Comparison of ENCODE assay signal across 8 cellular contexts in the genomic region with DNA sequence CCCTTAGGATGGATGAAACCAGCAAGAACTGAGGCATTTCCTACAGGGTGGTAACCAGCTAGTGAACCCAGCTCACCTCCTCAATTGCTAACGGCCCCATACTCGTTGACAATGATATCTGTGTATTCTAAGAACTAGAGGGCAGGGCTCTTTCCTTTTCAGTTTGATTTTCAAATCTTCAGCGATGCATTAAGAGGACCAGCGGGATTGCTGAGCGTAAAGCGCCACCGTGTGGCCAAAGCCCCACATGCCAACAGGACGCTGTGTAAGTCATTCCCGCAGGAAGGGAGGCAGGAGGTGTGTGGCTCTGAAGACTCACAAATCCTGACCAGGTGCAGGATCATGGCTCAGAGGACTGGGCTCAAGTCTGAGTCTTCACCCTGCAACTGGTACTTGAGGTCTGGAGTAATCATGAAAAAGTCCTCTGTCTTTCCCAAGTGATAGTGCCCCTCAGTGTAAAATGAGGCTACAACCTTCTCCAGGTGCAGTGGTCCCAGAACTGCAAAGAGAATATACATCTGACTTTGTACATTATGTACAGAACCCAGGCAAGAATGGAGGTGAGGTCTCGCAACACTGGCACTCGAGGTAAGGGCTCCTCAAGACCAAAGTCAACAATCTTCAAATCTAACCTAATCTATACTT. TPM values are rescaled to one million over a fixed set of nuclear protein-coding genes. Genes with fewer than 3 reads are reported as not detected.
DNase-seq lines count a peak whose midpoint lies in the region; ATAC-seq and TF ChIP-seq lines count a peak whose summit lies in the region.

No MANE protein-coding gene starts in this region.

- H3K9me3 ChIP-seq in heart right ventricle: peaks cover 0 to 4% (median 0%) of the 10 kb centered on the region in 11 donors

- DNase-seq in GM10266 (ENCODE audit: extremely low spot score) (peak; percentile 74), NCI-H1105 treated with DMSO at 0.1 percent for 48 hours (lab: John Stamatoyannopoulos, UW) (peak; percentile 70), SW 1271 (lab: John Stamatoyannopoulos, UW) (peak; percentile 23 to 47), heart right ventricle (peak; percentile 80 to 82), renal cortical epithelial cell (ENCODE audit: low read depth) (peak; percentile 64)
- DNase-seq in activated naive CD8-positive, alpha-beta T cell treated with anti-CD3 and anti-CD28 coated beads, Interleukin-2, amount 50 U/mL, for 16 hours (ENCODE audit: low read depth, low spot score): peak; percentile 34

- WGBS in heart right ventricle, 2 donors: 7 to 8% methylated on average over 11 of the region's 11 CpGs

- H3K36me3 ChIP-seq in heart right ventricle: no peaks in the 10 kb centered on the region

- intact Hi-C loops in heart right ventricle (cut with DNase I): loop anchor here in 3 of 10 donors (5.0 kb wide), 2 partner anchors 98 to 1093 kb away; no protein-coding TSS in a partner anchor

- no peak overlapping the region for H3K27ac ChIP-seq in heart right ventricle

- no peak overlapping the region for H3K4me3 ChIP-seq in heart right ventricle

- TF ChIP-seq CTCF in GM10266 (IDR thresholded peaks at IDR 0.05; ENCODE audit: control insufficient read depth, insufficient read depth, low read depth, missing control alignments) (peak; percentile 96), heart right ventricle (IDR thresholded peaks at IDR 0.05) (peak; percentile 90 to 98 (median 94))

- ATAC-seq in HG02610 (IDR thresholded peaks at IDR 0.05; ENCODE audit: unreplicated experiment): peak; percentile 66
- ATAC-seq in heart right ventricle: peak; percentile 68 to 86 (median 80)
- ATAC-seq in GM21528 (IDR thresholded peaks at IDR 0.05; ENCODE audit: low FRiP score, unreplicated experiment): no peak

- peaks cover 0 to 8% (median 0%) of the 10 kb centered on the region in 7 donors for H3K27me3 ChIP-seq in heart right ventricle

- peaks cover 0 to 49% (median 19%) of the 10 kb centered on the region in 9 donors for H3K4me1 ChIP-seq in heart right ventricle

RNA-seq across cellular contexts. Expression of gene C13orf42, which starts 40.9 kb away (rescaled TPM):
- total RNA-seq in heart right ventricle (not detected), renal cortical epithelial cell (not detected in 2 replicates)
- under 1 TPM in 1 of 2 donors, not detected in 1; 0.01 TPM for polyA plus RNA-seq in heart right ventricle
